Comparison of ENCODE assay signal across 34 cellular contexts in the genomic region with DNA sequence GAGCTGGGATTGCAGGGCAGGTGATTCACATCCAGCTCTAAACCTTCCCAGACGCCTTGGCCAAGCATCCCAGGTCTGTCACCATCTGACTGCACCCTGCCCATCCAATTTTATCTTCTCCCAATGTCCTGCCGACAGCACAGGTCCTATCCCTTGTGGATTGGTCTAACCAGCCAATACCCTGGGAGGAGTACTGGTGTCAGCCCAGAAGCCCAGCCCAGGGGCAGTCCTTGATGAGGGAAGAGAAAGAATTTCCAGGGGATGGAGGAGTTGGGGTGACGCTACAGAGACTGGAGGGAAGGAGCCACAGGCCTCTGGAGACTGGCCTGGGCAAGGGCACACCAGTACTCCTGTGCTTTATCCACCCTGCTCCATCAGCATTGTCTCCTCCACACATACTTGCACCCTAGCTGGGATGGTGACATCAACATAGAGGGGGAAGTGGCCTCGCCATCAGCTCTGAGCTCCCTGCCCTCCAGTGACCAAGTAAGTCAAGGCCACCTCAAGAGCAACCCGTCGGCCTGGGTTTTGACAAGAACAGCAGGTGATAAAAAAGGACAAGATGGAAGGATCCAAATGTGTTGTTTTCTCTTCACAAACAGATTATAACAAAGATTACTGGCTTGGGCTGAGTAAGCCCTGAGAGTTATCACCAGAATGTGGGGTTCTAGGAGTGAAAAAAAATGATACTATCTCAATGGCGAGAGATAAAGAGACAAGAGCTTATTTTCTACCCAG.
"Had no signal": no experiment of that assay in that cellular context is flagged by ENCODE, and none has a peak within 500 bp of the region (broad histone marks: within the 10 kb centered on the region; RNA-seq: fewer than 3 reads in every experiment).

No MANE protein-coding gene starts in this region.

- DNase-seq: activated CD4-positive, alpha-beta memory T cell treated with anti-CD3 and anti-CD28 coated beads for 36 hours; activated CD4-positive, alpha-beta T cell treated with anti-CD3 and anti-CD28 coated beads for 4 hours; activated CD4-positive, alpha-beta T cell treated with anti-CD3 and anti-CD28 coated beads, Interleukin-2, amount 50 U/mL, for 1 hour; activated CD4-positive, CD25-positive, alpha-beta regulatory T cell treated with anti-CD3 and anti-CD28 coated beads, Interleukin-2, amount 50 U/mL, for 72 hours; activated CD8-positive, alpha-beta memory T cell treated with anti-CD3 and anti-CD28 coated beads, Interleukin-2, amount 50 U/mL, for 4 hours; activated gamma-delta T cell treated with Interleukin-2 at 50 U/mL for 16 hours; activated naive CD4-positive, alpha-beta T cell treated with anti-CD3 and anti-CD28 coated beads for 36 hours; activated T-cell treated with anti-CD3 and anti-CD28 coated beads for 4 hours; activated T-cell treated with anti-CD3 and anti-CD28 coated beads, Interleukin-2, amount 50 U/mL, for 4 hours; adrenal gland; body of pancreas; cerebellar nuclear complex; Kasumi-1; KG1; MM.1S; MV-4-11; NCI-H1092; NCI-H1436 treated with DMSO at 0.1 percent for 48 hours; NCI-H1694 treated with DMSO at 0.1 percent for 48 hours; NCI-H2029; NCI-H345; NCI-H524 treated with DMSO at 0.1 percent for 48 hours; PC-3; Peyer's patch; RPMI8226; SHP77 treated with DMSO at 0.1 percent for 48 hours; SW 1271; T-helper 1 cell; T-helper 2 cell; T-helper 9 cell had no signal

- H3K4me3 Mint-ChIP-seq: activated CD4-positive, alpha-beta memory T cell treated with anti-CD3 and anti-CD28 coated beads for 36 hours; activated naive CD4-positive, alpha-beta T cell treated with anti-CD3 and anti-CD28 coated beads for 36 hours; activated T-cell treated with anti-CD3 and anti-CD28 coated beads, Interleukin-2, amount 50 U/mL, for 4 hours; activated T-helper 1 cell treated with anti-CD3 and anti-CD28 coated beads, Interleukin-12 subunit alpha, Interleukin-12 subunit beta, Interleukin-2, Interleukin-4 antibody, amounts not matched to agents 30 ng/mL and 10 ng/mL and 1 ng/mL, durations not matched to agents 14 hours and 24 hours and 36 hours had no signal

- H3K36me3 Mint-ChIP-seq: activated CD4-positive, alpha-beta memory T cell treated with anti-CD3 and anti-CD28 coated beads for 36 hours had no signal

- H3K9me3 ChIP-seq: adrenal gland, body of pancreas, breast epithelium, Peyer's patch had no signal

- ATAC-seq: activated naive CD4-positive, alpha-beta T cell treated with anti-CD3 and anti-CD28 coated beads, Interleukin-2, amount 50 U/mL, for 72 hours; activated T-cell treated with anti-CD3 and anti-CD28 coated beads, Interleukin-2, amount 50 U/mL, for 4 hours; body of pancreas; PC-3 had no signal

- H3K9me3 Mint-ChIP-seq: activated CD4-positive, alpha-beta memory T cell treated with anti-CD3 and anti-CD28 coated beads for 36 hours; activated naive CD4-positive, alpha-beta T cell treated with anti-CD3 and anti-CD28 coated beads for 36 hours; activated naive CD4-positive, alpha-beta T cell treated with anti-CD3 and anti-CD28 coated beads, Interleukin-2, amount 50 U/mL, for 72 hours; activated T-cell treated with anti-CD3 and anti-CD28 coated beads, Interleukin-2, amount 50 U/mL, for 4 hours; activated T-helper 1 cell treated with anti-CD3 and anti-CD28 coated beads, Interleukin-12 subunit alpha, Interleukin-12 subunit beta, Interleukin-2, Interleukin-4 antibody, amounts not matched to agents 30 ng/mL and 10 ng/mL and 1 ng/mL, durations not matched to agents 14 hours and 24 hours and 36 hours had no signal

- H3K36me3 ChIP-seq: adrenal gland, breast epithelium, Peyer's patch, SJSA1 had no signal

- H3K4me1 ChIP-seq: breast epithelium, Peyer's patch, SJSA1 had no signal

- H3K27ac Mint-ChIP-seq: activated CD4-positive, alpha-beta memory T cell treated with anti-CD3 and anti-CD28 coated beads for 36 hours; activated naive CD4-positive, alpha-beta T cell treated with anti-CD3 and anti-CD28 coated beads for 36 hours; activated naive CD4-positive, alpha-beta T cell treated with anti-CD3 and anti-CD28 coated beads, Interleukin-2, amount 50 U/mL, for 72 hours; activated T-helper 1 cell treated with anti-CD3 and anti-CD28 coated beads, Interleukin-12 subunit alpha, Interleukin-12 subunit beta, Interleukin-2, Interleukin-4 antibody, amounts not matched to agents 30 ng/mL and 10 ng/mL and 1 ng/mL, durations not matched to agents 14 hours and 24 hours and 36 hours had no signal

- H3K4me3 ChIP-seq: adrenal gland, body of pancreas, breast epithelium, Peyer's patch, SJSA1 had no signal

- H3K27me3 ChIP-seq: body of pancreas, breast epithelium, Peyer's patch, SJSA1 had no signal

- H3K27ac ChIP-seq: adrenal gland, body of pancreas, breast epithelium, Peyer's patch, SJSA1 had no signal
